18 cellular contexts compared by ENCODE assay signal in genomic region chr2:190698895-190699294, GRCh38. TPM values are rescaled to one million over a fixed set of nuclear protein-coding genes. Genes with fewer than 3 reads are reported as not detected.
A peak's percentile ranks its signal among the peaks of the same experiment; 100 is the strongest.
DNase-seq lines count a peak whose midpoint lies in the region; ATAC-seq, FAIRE-seq and TF ChIP-seq lines count a peak whose summit lies in the region.
"Had no signal": no experiment of that assay in that cellular context is flagged by ENCODE, and none has a peak within 500 bp of the region (broad histone marks: within the 10 kb centered on the region; RNA-seq: fewer than 3 reads in every experiment).

No MANE protein-coding gene starts in this region.

- no peak for ATAC-seq in gastrocnemius medialis
- ATAC-seq: T-helper 17 cell had no signal

- H3K4me2 ChIP-seq in astrocyte (ENCODE audit: low read length) (no peak overlapping the region), hepatocyte (no peak overlapping the region)

- peak overlapping the region; percentile 46 for H3K27ac Mint-ChIP-seq in activated naive CD4-positive, alpha-beta T cell treated with anti-CD3 and anti-CD28 coated beads, Interleukin-2, amount 50 U/mL, for 24 hours
- no peak overlapping the region for H3K27ac Mint-ChIP-seq in astrocyte (ENCODE audit: unreplicated experiment)
- H3K27ac Mint-ChIP-seq: T-helper 17 cell had no signal

- H3K27me3 Mint-ChIP-seq in activated naive CD4-positive, alpha-beta T cell treated with anti-CD3 and anti-CD28 coated beads, Interleukin-2, amount 50 U/mL, for 24 hours = no peaks in the 10 kb centered on the region
- H3K27me3 Mint-ChIP-seq in astrocyte (ENCODE audit: low read depth, unreplicated experiment) = peaks cover 1% of the 10 kb centered on the region

- peaks cover 5% of the 10 kb centered on the region for H3K9me3 Mint-ChIP-seq in activated naive CD4-positive, alpha-beta T cell treated with anti-CD3 and anti-CD28 coated beads, Interleukin-2, amount 50 U/mL, for 24 hours
- H3K9me3 Mint-ChIP-seq in astrocyte (ENCODE audit: unreplicated experiment) = no peaks in the 10 kb centered on the region

- 33% methylated on average over 5 of the region's 5 CpGs for WGBS in hepatocyte (ENCODE audit: low lambda C conversion rate, missing lambda C conversion rate)

- intact Hi-C loops in gastrocnemius medialis (cut with DNase I; ENCODE audit: low total_unique reads) = no loop called here

- H3K79me2 ChIP-seq in astrocyte (ENCODE audit: insufficient read depth, low read length) (no peaks in the 10 kb centered on the region), hepatocyte (no peaks in the 10 kb centered on the region)
- H3K79me2 ChIP-seq: parathyroid adenoma had no signal

- TF ChIP-seq CTCF in astrocyte (IDR thresholded peaks at IDR 0.05; ENCODE audit: insufficient read depth, low read depth, low read length) (peak; percentile 36), hepatocyte (IDR thresholded peaks at IDR 0.05; ENCODE audit: poor library complexity) (peak; percentile 24), retinal pigment epithelial cell (conservative IDR thresholded peaks at IDR 0.05; ENCODE audit: low read depth, low read length) (peak; percentile 62), gastrocnemius medialis (IDR thresholded peaks at IDR 0.05 in 4 of 5, conservative IDR thresholded peaks at IDR 0.05 in 1 of 5) (no peak)

- no peaks in the 10 kb centered on the region for H3K9me2 ChIP-seq in hepatocyte (replicated peaks; ENCODE audit: insufficient read depth)

- H3K4me1 ChIP-seq in astrocyte (ENCODE audit: insufficient read depth, low read length) (no peaks in the 10 kb centered on the region), hepatocyte (ENCODE audit: insufficient read depth) (peaks cover 10% of the 10 kb centered on the region), gastrocnemius medialis (no peaks in the 10 kb centered on the region)

- H3K27me3 ChIP-seq in astrocyte (ENCODE audit: insufficient read depth, low read length) (no peaks in the 10 kb centered on the region), hepatocyte (no peaks in the 10 kb centered on the region), gastrocnemius medialis (no peaks in the 10 kb centered on the region)

- H3K9me3 ChIP-seq in astrocyte (ENCODE audit: insufficient read depth, low read depth, low read length) (no peaks in the 10 kb centered on the region), hepatocyte (ENCODE audit: low read depth) (no peaks in the 10 kb centered on the region), gastrocnemius medialis (no peaks in the 10 kb centered on the region)

- no peaks in the 10 kb centered on the region for H4K20me1 ChIP-seq in astrocyte (ENCODE audit: insufficient read depth, low read length)
- H4K20me1 ChIP-seq in hepatocyte (ENCODE audit: insufficient read depth, poor library complexity, severe bottlenecking) = no peaks in the 10 kb centered on the region

- no peak overlapping the region for H3K9ac ChIP-seq in astrocyte (ENCODE audit: low read length)
- H3K9ac ChIP-seq: parathyroid adenoma had no signal

- H3K4me1 Mint-ChIP-seq in activated naive CD4-positive, alpha-beta T cell treated with anti-CD3 and anti-CD28 coated beads, Interleukin-2, amount 50 U/mL, for 24 hours = peaks cover 20% of the 10 kb centered on the region
- H3K4me1 Mint-ChIP-seq in astrocyte (ENCODE audit: low read depth, unreplicated experiment) = peaks cover 4% of the 10 kb centered on the region

- H3K4me3 ChIP-seq in astrocyte (ENCODE audit: insufficient read depth, low read depth, low read length) = no peak overlapping the region
- no peak overlapping the region for H3K4me3 ChIP-seq in hepatocyte
- H3K4me3 ChIP-seq in retinal pigment epithelial cell (ENCODE audit: low read length) = no peak overlapping the region
- H3K4me3 ChIP-seq in gastrocnemius medialis = no peak overlapping the region

- no peak overlapping the region for H3K27ac ChIP-seq in astrocyte (ENCODE audit: low read depth, low read length)
- H3K27ac ChIP-seq in hepatocyte = no peak overlapping the region
- H3K27ac ChIP-seq in gastrocnemius medialis = no peak overlapping the region
- H3K27ac ChIP-seq: parathyroid adenoma had no signal

- no peak overlapping the region for H2AFZ ChIP-seq in astrocyte (ENCODE audit: low read depth, low read length)
- H2AFZ ChIP-seq in hepatocyte = no peak overlapping the region
- H2AFZ ChIP-seq: parathyroid adenoma had no signal

- no peak for TF ChIP-seq POLR2A in gastrocnemius medialis (IDR thresholded peaks at IDR 0.05)

- in situ Hi-C loops in gastrocnemius medialis (cut with MboI; ENCODE audit: low sequenced_read_pairs in 4 of 4) = no loop called here

- DNase-seq in activated naive CD4-positive, alpha-beta T cell treated with Interleukin-2 at 50 U/mL for 16 hours = no peak
- no peak for DNase-seq in astrocyte (ENCODE audit: low read depth)
- no peak for DNase-seq in hepatocyte (ENCODE audit: low spot score)
- no peak for DNase-seq in retinal pigment epithelial cell (ENCODE audit: low read depth)
- DNase-seq in COR-L47 (lab: John Stamatoyannopoulos, UW) = no peak
- no peak for DNase-seq in gastrocnemius medialis
- no peak for DNase-seq in RPMI8226
- DNase-seq: activated CD4-positive, alpha-beta T cell treated with anti-CD3 and anti-CD28 coated beads, Interleukin-2, amount 50 U/mL, for 48 hours; activated gamma-delta T cell; AML-193; NCI-H2107; OCI-M1; stimulated activated CD4-positive, alpha-beta T cell treated with anti-CD3 and anti-CD28 coated beads, Interleukin-1b, Interleukin-23, amount 100 ng/mL, for 48 hours; T-helper 17 cell had no signal

- peaks cover 2% of the 10 kb centered on the region for H3K36me3 Mint-ChIP-seq in activated naive CD4-positive, alpha-beta T cell treated with anti-CD3 and anti-CD28 coated beads, Interleukin-2, amount 50 U/mL, for 24 hours
- H3K36me3 Mint-ChIP-seq in astrocyte (ENCODE audit: low read depth, unreplicated experiment) = no peaks in the 10 kb centered on the region

- FAIRE-seq in astrocyte (lab: Jason Lieb, UNC) = no peak
- FAIRE-seq: frontal cortex, urothelium cell line had no signal

- H3K36me3 ChIP-seq in astrocyte (ENCODE audit: insufficient read depth, low read length) (no peaks in the 10 kb centered on the region), hepatocyte (replicated peaks; ENCODE audit: insufficient read depth, low read depth) (no peaks in the 10 kb centered on the region), gastrocnemius medialis (no peaks in the 10 kb centered on the region)

- H3K4me3 Mint-ChIP-seq in activated naive CD4-positive, alpha-beta T cell treated with anti-CD3 and anti-CD28 coated beads, Interleukin-2, amount 50 U/mL, for 24 hours = no peak overlapping the region
- H3K4me3 Mint-ChIP-seq in astrocyte (ENCODE audit: unreplicated experiment) = no peak overlapping the region
- H3K4me3 Mint-ChIP-seq: T-helper 17 cell had no signal

RNA-seq across cellular contexts. Expression of gene NAB1, which starts 50.0 kb away (rescaled TPM):
- total RNA-seq in astrocyte (24.2 and 25.4 TPM in 2 replicates), hepatocyte (41.8 and 46.6 TPM in 2 replicates), gastrocnemius medialis (10 to 100 TPM in 2 of 4 donors, 1 to 10 TPM in 2; 4.9 to 11.0 (median 9.2) TPM)
- 9.9 and 10.1 TPM in 2 replicates for polyA plus RNA-seq in hepatocyte

Comparison
In these comparisons a context has a peak if more than half of its experiments do, and no peak if none do; other contexts are left out.
1. CTCF ChIP-seq: peak in astrocyte (single experiment), hepatocyte (single experiment) and retinal pigment epithelial cell (single experiment); none in gastrocnemius medialis (0 of 5).